ENCODE assay signal across 1 cellular context in the genomic region with DNA sequence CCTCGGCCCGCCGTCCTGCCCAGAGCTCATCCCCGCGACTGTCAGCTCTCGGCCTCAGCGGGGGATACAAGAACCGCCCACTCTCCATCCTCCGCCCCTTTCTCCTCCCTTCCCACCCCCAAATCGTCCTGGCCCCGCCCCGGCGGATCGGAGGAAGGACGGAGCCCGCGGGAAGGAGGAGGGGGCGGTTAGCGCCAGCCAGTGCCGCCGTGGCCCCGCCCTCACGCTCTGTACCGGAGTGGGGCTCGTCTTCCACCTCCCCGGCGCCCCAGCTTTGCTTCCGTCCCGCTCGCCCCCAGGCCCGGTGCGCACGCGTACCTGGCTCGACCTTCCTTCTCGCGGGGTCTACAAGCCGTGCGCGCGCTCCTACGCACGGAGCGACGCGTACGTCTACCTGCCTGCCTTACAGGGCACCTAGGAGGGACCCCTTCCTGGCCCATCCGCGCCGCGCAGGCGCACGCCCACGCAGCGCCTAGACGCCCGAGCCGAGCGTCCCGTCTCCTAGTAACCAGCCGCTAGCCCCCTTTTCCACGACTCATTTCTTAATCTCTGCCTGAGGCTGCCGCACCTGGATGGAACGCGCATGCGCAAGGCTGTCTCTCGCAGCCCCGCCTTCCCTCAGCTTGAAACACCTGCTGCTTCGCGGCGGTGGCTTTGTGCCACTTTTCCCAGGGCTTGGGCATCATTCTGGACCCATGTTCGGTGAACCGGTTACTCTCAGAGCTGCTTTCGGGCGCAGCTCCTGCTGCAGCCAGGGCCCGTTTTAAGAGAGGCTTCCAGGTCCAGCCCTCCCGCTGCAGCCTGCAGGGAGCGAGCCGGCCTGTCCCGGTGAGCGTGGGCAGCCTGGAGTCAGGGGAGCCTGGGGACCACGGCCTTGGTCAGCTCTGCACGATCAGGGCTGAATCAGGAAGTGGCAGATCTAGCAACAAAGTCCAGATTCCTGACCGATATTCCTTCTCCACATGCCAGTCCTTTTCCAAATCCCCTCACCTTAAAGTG.
TF ChIP-seq lines count a peak whose summit lies in the region.

A gene with protein sequence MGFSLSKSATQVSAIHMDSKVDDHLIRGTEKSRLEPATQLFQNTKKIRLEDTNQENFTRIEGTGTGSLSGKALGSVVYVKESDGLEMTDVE (plus strand): TSS at position 598 of the 999 bp plus-strand sequence. CDS start 8,852 bp downstream, outside the sequence.

TF ChIP-seq in HepG2, 621 proteins besides CTCF, POLR2A, EP300 and RAD21 (continued from another document and continues in another):
- TF ChIP-seq, protein P1, sequence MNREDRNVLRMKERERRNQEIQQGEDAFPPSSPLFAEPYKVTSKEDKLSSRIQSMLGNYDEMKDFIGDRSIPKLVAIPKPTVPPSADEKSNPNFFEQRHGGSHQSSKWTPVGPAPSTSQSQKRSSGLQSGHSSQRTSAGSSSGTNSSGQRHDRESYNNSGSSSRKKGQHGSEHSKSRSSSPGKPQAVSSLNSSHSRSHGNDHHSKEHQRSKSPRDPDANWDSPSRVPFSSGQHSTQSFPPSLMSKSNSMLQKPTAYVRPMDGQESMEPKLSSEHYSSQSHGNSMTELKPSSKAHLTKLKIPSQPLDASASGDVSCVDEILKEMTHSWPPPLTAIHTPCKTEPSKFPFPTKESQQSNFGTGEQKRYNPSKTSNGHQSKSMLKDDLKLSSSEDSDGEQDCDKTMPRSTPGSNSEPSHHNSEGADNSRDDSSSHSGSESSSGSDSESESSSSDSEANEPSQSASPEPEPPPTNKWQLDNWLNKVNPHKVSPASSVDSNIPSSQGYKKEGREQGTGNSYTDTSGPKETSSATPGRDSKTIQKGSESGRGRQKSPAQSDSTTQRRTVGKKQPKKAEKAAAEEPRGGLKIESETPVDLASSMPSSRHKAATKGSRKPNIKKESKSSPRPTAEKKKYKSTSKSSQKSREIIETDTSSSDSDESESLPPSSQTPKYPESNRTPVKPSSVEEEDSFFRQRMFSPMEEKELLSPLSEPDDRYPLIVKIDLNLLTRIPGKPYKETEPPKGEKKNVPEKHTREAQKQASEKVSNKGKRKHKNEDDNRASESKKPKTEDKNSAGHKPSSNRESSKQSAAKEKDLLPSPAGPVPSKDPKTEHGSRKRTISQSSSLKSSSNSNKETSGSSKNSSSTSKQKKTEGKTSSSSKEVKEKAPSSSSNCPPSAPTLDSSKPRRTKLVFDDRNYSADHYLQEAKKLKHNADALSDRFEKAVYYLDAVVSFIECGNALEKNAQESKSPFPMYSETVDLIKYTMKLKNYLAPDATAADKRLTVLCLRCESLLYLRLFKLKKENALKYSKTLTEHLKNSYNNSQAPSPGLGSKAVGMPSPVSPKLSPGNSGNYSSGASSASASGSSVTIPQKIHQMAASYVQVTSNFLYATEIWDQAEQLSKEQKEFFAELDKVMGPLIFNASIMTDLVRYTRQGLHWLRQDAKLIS (CRISPR knock-in tag; IDR thresholded peaks at IDR 0.05): peak; percentile 53; the same call in 1 of the 2 replicates
- TF ChIP-seq KAT2B (IDR thresholded peaks at IDR 0.05; ENCODE audit: borderline replicate concordance, low read depth, low read length): no peak
- TF ChIP-seq WIZ (CRISPR knock-in tag; IDR thresholded peaks at IDR 0.05): no peak; the same call in 1 of the 2 replicates
- no peak for TF ChIP-seq ZFP36 (IDR thresholded peaks at IDR 0.05; ENCODE audit: borderline replicate concordance, low read depth, low read length, partially characterized antibody)
- TF ChIP-seq SP1 (IDR thresholded peaks at IDR 0.05): no peak
- peak; percentile 84 for TF ChIP-seq SP1 (CRISPR knock-in tag; IDR thresholded peaks at IDR 0.05)
- TF ChIP-seq JUNB (CRISPR knock-in tag; IDR thresholded peaks at IDR 0.05; ENCODE audit: borderline replicate concordance): no peak
- TF ChIP-seq FOXC1 (CRISPR knock-in tag; IDR thresholded peaks at IDR 0.05; ENCODE audit: borderline replicate concordance): peak; percentile 90
- TF ChIP-seq ZNF251 (CRISPR knock-in tag; IDR thresholded peaks at IDR 0.05): no peak
- TF ChIP-seq SMARCC2 (IDR thresholded peaks at IDR 0.05): no peak
- 0 out of 2 replicates have a peak, but pooled peaks have one; percentile 39 for TF ChIP-seq RARG (CRISPR knock-in tag; IDR thresholded peaks at IDR 0.05; ENCODE audit: low read depth)
- peak; percentile 86; the same call in 1 of the 2 replicates for TF ChIP-seq SRY (CRISPR knock-in tag; IDR thresholded peaks at IDR 0.05)
- TF ChIP-seq, protein P2, sequence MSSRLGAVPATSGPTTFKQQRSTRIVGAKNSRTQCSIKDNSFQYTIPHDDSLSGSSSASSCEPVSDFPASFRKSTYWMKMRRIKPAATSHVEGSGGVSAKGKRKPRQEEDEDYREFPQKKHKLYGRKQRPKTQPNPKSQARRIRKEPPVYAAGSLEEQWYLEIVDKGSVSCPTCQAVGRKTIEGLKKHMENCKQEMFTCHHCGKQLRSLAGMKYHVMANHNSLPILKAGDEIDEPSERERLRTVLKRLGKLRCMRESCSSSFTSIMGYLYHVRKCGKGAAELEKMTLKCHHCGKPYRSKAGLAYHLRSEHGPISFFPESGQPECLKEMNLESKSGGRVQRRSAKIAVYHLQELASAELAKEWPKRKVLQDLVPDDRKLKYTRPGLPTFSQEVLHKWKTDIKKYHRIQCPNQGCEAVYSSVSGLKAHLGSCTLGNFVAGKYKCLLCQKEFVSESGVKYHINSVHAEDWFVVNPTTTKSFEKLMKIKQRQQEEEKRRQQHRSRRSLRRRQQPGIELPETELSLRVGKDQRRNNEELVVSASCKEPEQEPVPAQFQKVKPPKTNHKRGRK (CRISPR knock-in tag; IDR thresholded peaks at IDR 0.05): no peak
- TF ChIP-seq, protein P3, sequence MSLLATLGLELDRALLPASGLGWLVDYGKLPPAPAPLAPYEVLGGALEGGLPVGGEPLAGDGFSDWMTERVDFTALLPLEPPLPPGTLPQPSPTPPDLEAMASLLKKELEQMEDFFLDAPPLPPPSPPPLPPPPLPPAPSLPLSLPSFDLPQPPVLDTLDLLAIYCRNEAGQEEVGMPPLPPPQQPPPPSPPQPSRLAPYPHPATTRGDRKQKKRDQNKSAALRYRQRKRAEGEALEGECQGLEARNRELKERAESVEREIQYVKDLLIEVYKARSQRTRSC (CRISPR knock-in tag; IDR thresholded peaks at IDR 0.05; ENCODE audit: low read depth): peak; percentile 65; the same call in 1 of the 2 replicates
- TF ChIP-seq HHEX (CRISPR knock-in tag; IDR thresholded peaks at IDR 0.05): no peak
- TF ChIP-seq, protein P4, sequence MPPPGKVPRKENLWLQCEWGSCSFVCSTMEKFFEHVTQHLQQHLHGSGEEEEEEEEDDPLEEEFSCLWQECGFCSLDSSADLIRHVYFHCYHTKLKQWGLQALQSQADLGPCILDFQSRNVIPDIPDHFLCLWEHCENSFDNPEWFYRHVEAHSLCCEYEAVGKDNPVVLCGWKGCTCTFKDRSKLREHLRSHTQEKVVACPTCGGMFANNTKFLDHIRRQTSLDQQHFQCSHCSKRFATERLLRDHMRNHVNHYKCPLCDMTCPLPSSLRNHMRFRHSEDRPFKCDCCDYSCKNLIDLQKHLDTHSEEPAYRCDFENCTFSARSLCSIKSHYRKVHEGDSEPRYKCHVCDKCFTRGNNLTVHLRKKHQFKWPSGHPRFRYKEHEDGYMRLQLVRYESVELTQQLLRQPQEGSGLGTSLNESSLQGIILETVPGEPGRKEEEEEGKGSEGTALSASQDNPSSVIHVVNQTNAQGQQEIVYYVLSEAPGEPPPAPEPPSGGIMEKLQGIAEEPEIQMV (CRISPR knock-in tag; IDR thresholded peaks at IDR 0.05; ENCODE audit: low read depth): peak; percentile 76; the same call in 1 of the 2 replicates
- TF ChIP-seq, protein P5, sequence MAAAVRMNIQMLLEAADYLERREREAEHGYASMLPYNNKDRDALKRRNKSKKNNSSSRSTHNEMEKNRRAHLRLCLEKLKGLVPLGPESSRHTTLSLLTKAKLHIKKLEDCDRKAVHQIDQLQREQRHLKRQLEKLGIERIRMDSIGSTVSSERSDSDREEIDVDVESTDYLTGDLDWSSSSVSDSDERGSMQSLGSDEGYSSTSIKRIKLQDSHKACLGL (CRISPR knock-in tag; IDR thresholded peaks at IDR 0.05): peak; percentile 83
- TF ChIP-seq CEBPB (IDR thresholded peaks at IDR 0.05; ENCODE audit: borderline replicate concordance, low read depth, low read length): peak; percentile 63; the same call in 1 of the 2 replicates
- TF ChIP-seq NR2F2 (IDR thresholded peaks at IDR 0.05; ENCODE audit: borderline replicate concordance, low read depth): peak; percentile 13; the same call in 1 of the 2 replicates
- peak; percentile 59 for TF ChIP-seq KDM3A (CRISPR knock-in tag; IDR thresholded peaks at IDR 0.05; ENCODE audit: low read depth)
- peak; percentile 74 for TF ChIP-seq ZNF121 (CRISPR knock-in tag; IDR thresholded peaks at IDR 0.05)
- TF ChIP-seq, protein P6, sequence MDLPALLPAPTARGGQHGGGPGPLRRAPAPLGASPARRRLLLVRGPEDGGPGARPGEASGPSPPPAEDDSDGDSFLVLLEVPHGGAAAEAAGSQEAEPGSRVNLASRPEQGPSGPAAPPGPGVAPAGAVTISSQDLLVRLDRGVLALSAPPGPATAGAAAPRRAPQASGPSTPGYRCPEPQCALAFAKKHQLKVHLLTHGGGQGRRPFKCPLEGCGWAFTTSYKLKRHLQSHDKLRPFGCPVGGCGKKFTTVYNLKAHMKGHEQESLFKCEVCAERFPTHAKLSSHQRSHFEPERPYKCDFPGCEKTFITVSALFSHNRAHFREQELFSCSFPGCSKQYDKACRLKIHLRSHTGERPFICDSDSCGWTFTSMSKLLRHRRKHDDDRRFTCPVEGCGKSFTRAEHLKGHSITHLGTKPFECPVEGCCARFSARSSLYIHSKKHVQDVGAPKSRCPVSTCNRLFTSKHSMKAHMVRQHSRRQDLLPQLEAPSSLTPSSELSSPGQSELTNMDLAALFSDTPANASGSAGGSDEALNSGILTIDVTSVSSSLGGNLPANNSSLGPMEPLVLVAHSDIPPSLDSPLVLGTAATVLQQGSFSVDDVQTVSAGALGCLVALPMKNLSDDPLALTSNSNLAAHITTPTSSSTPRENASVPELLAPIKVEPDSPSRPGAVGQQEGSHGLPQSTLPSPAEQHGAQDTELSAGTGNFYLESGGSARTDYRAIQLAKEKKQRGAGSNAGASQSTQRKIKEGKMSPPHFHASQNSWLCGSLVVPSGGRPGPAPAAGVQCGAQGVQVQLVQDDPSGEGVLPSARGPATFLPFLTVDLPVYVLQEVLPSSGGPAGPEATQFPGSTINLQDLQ (CRISPR knock-in tag; IDR thresholded peaks at IDR 0.05): no peak; the same call in 1 of the 2 replicates
- peak; percentile 41; the same call in 1 of the 2 replicates for TF ChIP-seq ZSCAN30 (CRISPR knock-in tag; IDR thresholded peaks at IDR 0.05)
- TF ChIP-seq KLF16 (CRISPR knock-in tag; IDR thresholded peaks at IDR 0.05): peak in 1 of 2 experiments; percentile 75; a peak in 2 of 4 replicates
- TF ChIP-seq KDM2A (CRISPR knock-in tag; IDR thresholded peaks at IDR 0.05; ENCODE audit: borderline replicate concordance, low read depth): peak; percentile 92
- TF ChIP-seq, protein P7, sequence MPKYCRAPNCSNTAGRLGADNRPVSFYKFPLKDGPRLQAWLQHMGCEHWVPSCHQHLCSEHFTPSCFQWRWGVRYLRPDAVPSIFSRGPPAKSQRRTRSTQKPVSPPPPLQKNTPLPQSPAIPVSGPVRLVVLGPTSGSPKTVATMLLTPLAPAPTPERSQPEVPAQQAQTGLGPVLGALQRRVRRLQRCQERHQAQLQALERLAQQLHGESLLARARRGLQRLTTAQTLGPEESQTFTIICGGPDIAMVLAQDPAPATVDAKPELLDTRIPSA (CRISPR knock-in tag; IDR thresholded peaks at IDR 0.05; ENCODE audit: borderline replicate concordance): peak; percentile 42; the same call in 1 of the 2 replicates
- TF ChIP-seq ZNF329 (CRISPR knock-in tag; IDR thresholded peaks at IDR 0.05; ENCODE audit: low read depth): no peak
- TF ChIP-seq HES4 (CRISPR knock-in tag; IDR thresholded peaks at IDR 0.05; ENCODE audit: borderline replicate concordance): no peak
- TF ChIP-seq MBD4 (IDR thresholded peaks at IDR 0.05; ENCODE audit: borderline replicate concordance, low read length): no peak
- TF ChIP-seq, protein P8, sequence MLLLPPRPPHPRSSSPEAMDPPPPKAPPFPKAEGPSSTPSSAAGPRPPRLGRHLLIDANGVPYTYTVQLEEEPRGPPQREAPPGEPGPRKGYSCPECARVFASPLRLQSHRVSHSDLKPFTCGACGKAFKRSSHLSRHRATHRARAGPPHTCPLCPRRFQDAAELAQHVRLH (CRISPR knock-in tag; IDR thresholded peaks at IDR 0.05; ENCODE audit: borderline replicate concordance, low read depth): peak; percentile 81; the same call in 1 of the 2 replicates
- no peak for TF ChIP-seq RORA (CRISPR knock-in tag; IDR thresholded peaks at IDR 0.05)
- TF ChIP-seq CENPX (CRISPR knock-in tag; IDR thresholded peaks at IDR 0.05): no peak
- no peak; the same call in 1 of the 2 replicates for TF ChIP-seq ZNF383 (CRISPR knock-in tag; IDR thresholded peaks at IDR 0.05; ENCODE audit: borderline replicate concordance)
- peak; percentile 10; the same call in 1 of the 2 replicates for TF ChIP-seq GLI4 (CRISPR knock-in tag; IDR thresholded peaks at IDR 0.05; ENCODE audit: borderline replicate concordance)
- TF ChIP-seq ZNF17 (CRISPR knock-in tag; IDR thresholded peaks at IDR 0.05): no peak
- no peak for TF ChIP-seq CBX2 (IDR thresholded peaks at IDR 0.05; ENCODE audit: low read depth, low read length)
- TF ChIP-seq CBX2 (CRISPR knock-in tag; IDR thresholded peaks at IDR 0.05; ENCODE audit: low read depth): no peak
- peak; percentile 54; the same call in 1 of the 3 replicates for TF ChIP-seq MXI1 (IDR thresholded peaks at IDR 0.05; ENCODE audit: borderline replicate concordance, low read depth, low read length)
- TF ChIP-seq, protein P9, sequence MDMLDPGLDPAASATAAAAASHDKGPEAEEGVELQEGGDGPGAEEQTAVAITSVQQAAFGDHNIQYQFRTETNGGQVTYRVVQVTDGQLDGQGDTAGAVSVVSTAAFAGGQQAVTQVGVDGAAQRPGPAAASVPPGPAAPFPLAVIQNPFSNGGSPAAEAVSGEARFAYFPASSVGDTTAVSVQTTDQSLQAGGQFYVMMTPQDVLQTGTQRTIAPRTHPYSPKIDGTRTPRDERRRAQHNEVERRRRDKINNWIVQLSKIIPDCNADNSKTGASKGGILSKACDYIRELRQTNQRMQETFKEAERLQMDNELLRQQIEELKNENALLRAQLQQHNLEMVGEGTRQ (IDR thresholded peaks at IDR 0.05; ENCODE audit: low read depth, low read length): no peak
- TF ChIP-seq, protein P9 (CRISPR knock-in tag; IDR thresholded peaks at IDR 0.05; ENCODE audit: borderline replicate concordance): no peak; the same call in 1 of the 2 replicates
- peak; percentile 94; the same call in 1 of the 2 replicates for TF ChIP-seq NCOA1 (CRISPR knock-in tag; IDR thresholded peaks at IDR 0.05)
- peak; percentile 20 for TF ChIP-seq TBL1XR1 (IDR thresholded peaks at IDR 0.05; ENCODE audit: borderline replicate concordance, low read length, partially characterized antibody)
- TF ChIP-seq, protein P10, sequence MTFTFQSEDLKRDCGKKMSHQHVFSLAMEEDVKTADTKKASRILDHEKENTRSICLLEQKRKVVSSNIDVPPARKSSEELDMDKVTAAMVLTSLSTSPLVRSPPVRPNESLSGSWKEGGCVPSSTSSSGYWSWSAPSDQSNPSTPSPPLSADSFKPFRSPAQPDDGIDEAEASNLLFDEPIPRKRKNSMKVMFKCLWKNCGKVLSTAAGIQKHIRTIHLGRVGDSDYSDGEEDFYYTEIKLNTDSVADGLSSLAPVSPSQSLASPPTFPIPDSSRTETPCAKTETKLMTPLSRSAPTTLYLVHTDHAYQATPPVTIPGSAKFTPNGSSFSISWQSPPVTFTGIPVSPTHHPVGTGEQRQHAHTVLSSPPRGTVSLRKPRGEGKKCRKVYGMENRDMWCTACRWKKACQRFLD (CRISPR knock-in tag; IDR thresholded peaks at IDR 0.05; ENCODE audit: borderline replicate concordance): no peak; the same call in 1 of the 2 replicates
